Comparison of ENCODE assay signal across 10 cellular contexts in the genomic region with DNA sequence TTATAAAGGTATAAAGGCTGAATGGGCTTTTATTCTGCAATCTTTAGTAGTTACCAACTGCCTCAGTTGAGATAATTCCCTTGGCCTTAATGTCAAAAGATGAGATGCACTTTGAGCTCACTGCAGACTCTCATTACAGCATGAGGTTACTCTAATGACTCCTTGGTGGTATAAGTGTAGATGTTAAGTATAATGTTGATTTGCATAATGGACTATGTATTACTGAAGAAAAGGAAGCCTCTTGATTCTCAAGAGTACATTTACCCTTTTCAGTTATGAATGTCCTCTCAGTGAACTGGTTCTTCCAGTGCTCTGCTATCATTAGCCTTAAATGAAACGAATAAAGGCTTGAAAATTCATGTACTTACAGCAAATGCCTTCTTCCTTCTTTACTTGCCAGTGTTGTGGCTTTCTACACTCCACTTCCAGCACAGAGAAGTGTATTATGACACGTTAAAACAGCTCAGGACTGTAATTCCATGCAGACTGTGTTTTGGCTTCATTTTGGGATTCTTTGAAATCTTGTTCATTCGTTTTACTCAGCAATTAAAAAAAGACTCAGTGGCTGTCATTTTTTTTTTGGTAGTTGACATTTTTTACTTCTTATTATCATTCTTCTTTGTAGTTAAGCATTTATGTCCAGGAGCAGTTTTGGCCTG.
DNase-seq lines count a peak whose midpoint lies in the region; ATAC-seq and TF ChIP-seq lines count a peak whose summit lies in the region.
"Had no signal": no experiment of that assay in that cellular context is flagged by ENCODE, and none has a peak within 500 bp of the region (broad histone marks: within the 10 kb centered on the region; RNA-seq: fewer than 3 reads in every experiment).

No MANE protein-coding gene starts in this region.

- H3K4me3 Mint-ChIP-seq in activated B cell treated with CpG ODN at 0.5 μM for 24 hours = no peak overlapping the region
- H3K4me3 Mint-ChIP-seq in stimulated activated naive B cell treated with anti-CD40 and anti-IgM and Interleukin-4, amounts not matched to agents 10 μg/mL and 1 μg/mL and 100 μg/mL, for 72 hours = no peak overlapping the region

- no peak for TF ChIP-seq CTCF in activated B cell treated with CpG ODN at 0.5 μM for 24 hours (IDR thresholded peaks at IDR 0.05)

- peaks cover 55% of the 10 kb centered on the region for H3K36me3 Mint-ChIP-seq in activated B cell treated with CpG ODN at 0.5 μM for 24 hours (ENCODE audit: low read depth)
- H3K36me3 Mint-ChIP-seq in stimulated activated naive B cell treated with anti-CD40 and anti-IgM and Interleukin-4, amounts not matched to agents 10 μg/mL and 1 μg/mL and 100 μg/mL, for 72 hours = peaks cover 2 to 6% of the 10 kb centered on the region in 2 donors

- H3K27ac Mint-ChIP-seq in activated B cell treated with CpG ODN at 0.5 μM for 24 hours = no peak overlapping the region
- no peak overlapping the region for H3K27ac Mint-ChIP-seq in stimulated activated naive B cell treated with anti-CD40 and anti-IgM and Interleukin-4, amounts not matched to agents 10 μg/mL and 1 μg/mL and 100 μg/mL, for 72 hours

- no peaks in the 10 kb centered on the region for H3K27me3 Mint-ChIP-seq in activated B cell treated with CpG ODN at 0.5 μM for 24 hours
- no peaks in the 10 kb centered on the region for H3K27me3 Mint-ChIP-seq in stimulated activated naive B cell treated with anti-CD40 and anti-IgM and Interleukin-4, amounts not matched to agents 10 μg/mL and 1 μg/mL and 100 μg/mL, for 72 hours

- intact Hi-C loops in activated B cell treated with CpG ODN at 0.5 μM for 24 hours (cut with micrococcal nuclease) = no loop called here

- no peaks in the 10 kb centered on the region for H3K4me1 Mint-ChIP-seq in activated B cell treated with CpG ODN at 0.5 μM for 24 hours
- H3K4me1 Mint-ChIP-seq in stimulated activated naive B cell treated with anti-CD40 and anti-IgM and Interleukin-4, amounts not matched to agents 10 μg/mL and 1 μg/mL and 100 μg/mL, for 72 hours = peaks cover 0 to 6% of the 10 kb centered on the region in 2 donors

- no peaks in the 10 kb centered on the region for H3K9me3 Mint-ChIP-seq in activated B cell treated with CpG ODN at 0.5 μM for 24 hours
- H3K9me3 Mint-ChIP-seq in stimulated activated naive B cell treated with anti-CD40 and anti-IgM and Interleukin-4, amounts not matched to agents 10 μg/mL and 1 μg/mL and 100 μg/mL, for 72 hours = no peaks in the 10 kb centered on the region

- ATAC-seq in HG02840 (IDR thresholded peaks at IDR 0.05; ENCODE audit: low FRiP score, unreplicated experiment) (peak; percentile 68), activated B cell treated with CpG ODN at 0.5 μM for 24 hours (ENCODE audit: low read depth) (peak; percentile 45), GM18520 (IDR thresholded peaks at IDR 0.05; ENCODE audit: unreplicated experiment) (no peak)
- ATAC-seq in stimulated activated naive B cell treated with anti-CD40 and anti-IgM and Interleukin-4, amounts not matched to agents 10 μg/mL and 1 μg/mL and 100 μg/mL, for 72 hours (replicated peaks) = peak; percentile 68 to 70

- POLR2A ChIA-PET in activated B cell treated with CpG ODN at 0.5 μM for 24 hours (lab: Charles Lee) = no interaction called here

- CTCF ChIA-PET in activated B cell treated with CpG ODN at 0.5 μM for 24 hours (lab: Charles Lee) = no interaction called here

- DNase-seq in NCI-H1105 treated with DMSO at 0.1 percent for 48 hours (lab: John Stamatoyannopoulos, UW) (peak; percentile 44), NCI-H1105 (lab: John Stamatoyannopoulos, UW) (no peak), activated B cell treated with CpG ODN at 0.5 μM for 24 hours (no peak), glomerular visceral epithelial cell (ENCODE audit: extremely low spot score) (no peak), dermis blood vessel endothelial cell (no peak)
- DNase-seq in stimulated activated naive B cell treated with anti-CD40 and anti-IgM and Interleukin-4, amounts not matched to agents 10 μg/mL and 1 μg/mL and 100 μg/mL, for 72 hours = no peak
- DNase-seq: activated T-cell treated with anti-CD3 and anti-CD28 coated beads, Interleukin-2, amount 50 U/mL, for 1 hour; NCI-H1048 had no signal
